In the genomic region with DNA sequence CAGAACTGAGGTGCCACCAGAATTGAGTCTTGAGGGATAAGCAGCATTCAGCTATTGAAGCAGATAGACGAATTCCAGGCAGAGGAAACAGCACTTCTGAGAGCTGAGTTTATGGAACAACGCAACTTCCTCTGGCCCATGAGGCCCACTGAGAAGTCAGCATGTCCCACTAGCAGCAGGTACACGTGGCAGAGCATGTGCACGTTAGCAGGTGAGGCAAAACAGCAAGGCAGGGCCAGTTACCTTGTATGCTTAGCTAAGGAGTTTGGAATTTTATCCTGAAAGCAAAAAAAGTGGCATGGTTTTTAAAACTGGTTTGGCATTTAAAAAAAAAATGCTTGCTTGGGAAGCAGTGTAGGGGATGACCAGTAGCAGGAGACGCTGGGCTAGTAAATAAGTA, we compare ENCODE assay signal across 15 cellular contexts.
DNase-seq lines count a peak whose midpoint lies in the region; FAIRE-seq and TF ChIP-seq lines count a peak whose summit lies in the region.
"Had no signal": no experiment of that assay in that cellular context is flagged by ENCODE, and none has a peak within 500 bp of the region (broad histone marks: within the 10 kb centered on the region; RNA-seq: fewer than 3 reads in every experiment).

No MANE protein-coding gene starts in this region.

- WGBS in SK-N-SH (ENCODE audit: low lambda C conversion rate), result 54% methylated on average over 5 of the region's 5 CpGs

- H3K36me3 Mint-ChIP-seq in nephron progenitor cell (ENCODE audit: low read depth), result no peaks in the 10 kb centered on the region

- H3K4me3 ChIP-seq in bronchial epithelial cell (ENCODE audit: low read depth, low read length) (no peak overlapping the region), SK-N-SH (ENCODE audit: low read depth in 2 of 2, low read length in 1 of 2) (no peak overlapping the region)

- no peaks in the 10 kb centered on the region for H3F3A ChIP-seq in SK-N-SH (replicated peaks; ENCODE audit: insufficient read depth)

- H3K9me2 ChIP-seq in SK-N-SH, result no peaks in the 10 kb centered on the region

- H3K4me2 ChIP-seq in SK-N-SH, result no peak overlapping the region
- H3K4me2 ChIP-seq: KMS-11 had no signal

- no peak overlapping the region for H2AFZ ChIP-seq in SK-N-SH (ENCODE audit: low read depth)

- no peaks in the 10 kb centered on the region for H3K4me1 ChIP-seq in SK-N-SH (ENCODE audit: control insufficient read depth in 1 of 2, insufficient read depth in 2 of 2, low read depth in 1 of 2, low read length in 1 of 2)

- TF ChIP-seq RAD21 in SK-N-SH (IDR thresholded peaks at IDR 0.05; ENCODE audit: low read length), result no peak

- no peak for TF ChIP-seq POLR2A in GM12891 (IDR thresholded peaks at IDR 0.05; ENCODE audit: low read depth, low read length)

- H3K79me2 ChIP-seq in SK-N-SH (ENCODE audit: insufficient read depth), result no peaks in the 10 kb centered on the region

- H3K27ac ChIP-seq in substantia nigra (ENCODE audit: low read depth, low read length, poor library complexity, severe bottlenecking) (peak overlapping the region; percentile 49), SK-N-SH (ENCODE audit: low read depth in 2 of 2, low read length in 1 of 2) (no peak overlapping the region)
- H3K27ac ChIP-seq: KMS-11 had no signal

- CTCF ChIA-PET in SK-N-SH (lab: Yijun Ruan, JAX), result no interaction called here

- TF ChIP-seq CTCF in bronchial epithelial cell (IDR thresholded peaks at IDR 0.05; ENCODE audit: insufficient read depth, low read length, severe bottlenecking) (no peak), nephron progenitor cell (IDR thresholded peaks at IDR 0.05) (no peak), SK-N-SH (IDR thresholded peaks at IDR 0.05) (no peak)

- DNase-seq in GM12891 (ENCODE audit: insufficient read length, low spot score) (no peak), bronchial epithelial cell (ENCODE audit: low read depth) (peak; percentile 30), nephron progenitor cell (no peak), substantia nigra (lab: John Stamatoyannopoulos, UW) (no peak), NCI-H1105 treated with DMSO at 0.1 percent for 48 hours (lab: John Stamatoyannopoulos, UW) (no peak), NCI-H1694 (lab: John Stamatoyannopoulos, UW) (no peak), SK-N-SH (no peak)
- DNase-seq: AML-193; CD8-positive, alpha-beta T cell; H7; NCI-H1092 treated with DMSO at 0.1 percent for 48 hours; NCI-H187; NCI-H2171; NCI-H774 had no signal

- no peak for TF ChIP-seq EP300 in SK-N-SH (IDR thresholded peaks at IDR 0.05; ENCODE audit: borderline replicate concordance in 1 of 2, low read depth in 1 of 2, low read length in 1 of 2)

- H3K27me3 ChIP-seq in bronchial epithelial cell (ENCODE audit: control insufficient read depth, insufficient read depth, low read length) (no peaks in the 10 kb centered on the region), SK-N-SH (ENCODE audit: insufficient read depth) (no peaks in the 10 kb centered on the region)

- no peaks in the 10 kb centered on the region for H4K20me1 ChIP-seq in SK-N-SH (ENCODE audit: insufficient read depth)

- H3K36me3 ChIP-seq in bronchial epithelial cell (ENCODE audit: control insufficient read depth, insufficient read depth, low read length) (no peaks in the 10 kb centered on the region), SK-N-SH (replicated peaks in 1 of 2; ENCODE audit: control insufficient read depth in 1 of 2, insufficient read depth in 2 of 2, low read length in 1 of 2) (no peaks in the 10 kb centered on the region)

- peak overlapping the region; percentile 17 for H3K27ac Mint-ChIP-seq in nephron progenitor cell
- H3K27ac Mint-ChIP-seq: CD8-positive, alpha-beta T cell had no signal

- peak; percentile 23 for FAIRE-seq in GM12891 (lab: Jason Lieb, UNC)
- FAIRE-seq in bronchial epithelial cell (lab: Jason Lieb, UNC), result peak; percentile 23

- POLR2A ChIA-PET in SK-N-SH (lab: Yijun Ruan, JAX), result no interaction called here

- H3K9ac ChIP-seq in SK-N-SH, result no peak overlapping the region
- H3K9ac ChIP-seq: KMS-11 had no signal

- no peaks in the 10 kb centered on the region for H3K9me3 ChIP-seq in SK-N-SH

- peaks cover 7% of the 10 kb centered on the region for H3K9me3 Mint-ChIP-seq in nephron progenitor cell
- H3K9me3 Mint-ChIP-seq: CD8-positive, alpha-beta T cell had no signal

- H3K4me3 Mint-ChIP-seq in nephron progenitor cell, result no peak overlapping the region
- H3K4me3 Mint-ChIP-seq: CD8-positive, alpha-beta T cell had no signal

- peaks cover 16% of the 10 kb centered on the region for H3K4me1 Mint-ChIP-seq in nephron progenitor cell

- peaks cover 6% of the 10 kb centered on the region for H3K27me3 Mint-ChIP-seq in nephron progenitor cell (ENCODE audit: low read depth, poor library complexity)

TF ChIP-seq in GM12891, 5 proteins besides CTCF, POLR2A, EP300 and RAD21:
- TF ChIP-seq POLR2AphosphoS5 (IDR thresholded peaks at IDR 0.05; ENCODE audit: low read depth, low read length) (no peak), POU2F2 (IDR thresholded peaks at IDR 0.05; ENCODE audit: low read depth, low read length) (no peak), PAX5 (IDR thresholded peaks at IDR 0.05; ENCODE audit: insufficient read depth, low read length, severe bottlenecking) (no peak), SPI1 (IDR thresholded peaks at IDR 0.05; ENCODE audit: low read depth, low read length) (no peak), TAF1 (IDR thresholded peaks at IDR 0.05; ENCODE audit: low read depth, low read length) (no peak)
TF ChIP-seq in GM12891: peak in this region for 0.

TF ChIP-seq in SK-N-SH, 30 proteins besides CTCF, POLR2A, EP300 and RAD21:
- TF ChIP-seq TAF1 (IDR thresholded peaks at IDR 0.05; ENCODE audit: borderline replicate concordance, low read depth, low read length) (no peak), RXRA (IDR thresholded peaks at IDR 0.05; ENCODE audit: borderline replicate concordance, low read depth) (no peak), MXI1 (IDR thresholded peaks at IDR 0.05; ENCODE audit: low read depth, low read length) (no peak), USF1 (IDR thresholded peaks at IDR 0.05; ENCODE audit: borderline replicate concordance, low read depth) (no peak), ZBTB33 (IDR thresholded peaks at IDR 0.05; ENCODE audit: borderline replicate concordance, low read depth) (no peak), MEF2A (IDR thresholded peaks at IDR 0.05; ENCODE audit: borderline replicate concordance, low read depth) (no peak), TCF12 (IDR thresholded peaks at IDR 0.05) (no peak), SMC3 (IDR thresholded peaks at IDR 0.05; ENCODE audit: low read depth, low read length) (no peak), POLR2AphosphoS5 (IDR thresholded peaks at IDR 0.05; ENCODE audit: low read depth, low read length) (no peak), RCOR1 (IDR thresholded peaks at IDR 0.05; ENCODE audit: low read length) (no peak), FOSL2 (IDR thresholded peaks at IDR 0.05; ENCODE audit: borderline replicate concordance, low read depth) (no peak), RFX5 (IDR thresholded peaks at IDR 0.05; ENCODE audit: low read length) (no peak), FOXJ3 (CRISPR knock-in tag; IDR thresholded peaks at IDR 0.05) (no peak)
- TF ChIP-seq, protein P1, sequence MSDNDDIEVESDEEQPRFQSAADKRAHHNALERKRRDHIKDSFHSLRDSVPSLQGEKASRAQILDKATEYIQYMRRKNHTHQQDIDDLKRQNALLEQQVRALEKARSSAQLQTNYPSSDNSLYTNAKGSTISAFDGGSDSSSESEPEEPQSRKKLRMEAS (IDR thresholded peaks at IDR 0.05; ENCODE audit: low read depth), result no peak
- TF ChIP-seq, protein P2, sequence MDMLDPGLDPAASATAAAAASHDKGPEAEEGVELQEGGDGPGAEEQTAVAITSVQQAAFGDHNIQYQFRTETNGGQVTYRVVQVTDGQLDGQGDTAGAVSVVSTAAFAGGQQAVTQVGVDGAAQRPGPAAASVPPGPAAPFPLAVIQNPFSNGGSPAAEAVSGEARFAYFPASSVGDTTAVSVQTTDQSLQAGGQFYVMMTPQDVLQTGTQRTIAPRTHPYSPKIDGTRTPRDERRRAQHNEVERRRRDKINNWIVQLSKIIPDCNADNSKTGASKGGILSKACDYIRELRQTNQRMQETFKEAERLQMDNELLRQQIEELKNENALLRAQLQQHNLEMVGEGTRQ (IDR thresholded peaks at IDR 0.05; ENCODE audit: borderline replicate concordance, low read depth, low read length), result no peak
